ENCODE assay signal across 8 cellular contexts in genomic region chr11:118572914-118573550, GRCh38. TPM values are rescaled to one million over a fixed set of nuclear protein-coding genes. Genes with fewer than 3 reads are reported as not detected.
DNase-seq lines count a peak whose midpoint lies in the region; ATAC-seq and TF ChIP-seq lines count a peak whose summit lies in the region.

No MANE protein-coding gene starts in this region.

- peak overlapping the region; percentile 33 to 81 for H3K4me3 ChIP-seq in body of pancreas

- no peaks in the 10 kb centered on the region for H3K9me3 ChIP-seq in body of pancreas

- CTCF ChIA-PET in RWPE1 (lab: Yijun Ruan, JAX) = no interaction called here

- WGBS in body of pancreas, 2 donors = 0% methylated on average over 10 to 12 of the region's 12 CpGs

- DNase-seq in activated CD8-positive, alpha-beta memory T cell treated with anti-CD3 and anti-CD28 coated beads for 24 hours = peak; percentile 63
- no peak for DNase-seq in activated CD8-positive, alpha-beta memory T cell treated with anti-CD3 and anti-CD28 coated beads, Interleukin-2, amount 50 U/mL, for 48 hours
- peak; percentile 45 for DNase-seq in RWPE1 (ENCODE audit: low spot score)
- DNase-seq in body of pancreas = no peak
- peak; percentile 70 for DNase-seq in iris pigment epithelial cell (ENCODE audit: low read depth)
- peak; percentile 38 for DNase-seq in stimulated activated CD4-positive, alpha-beta T cell treated with anti-CD3 and anti-CD28 coated beads, Interleukin-4, amount 100 ng/mL, for 24 hours
- DNase-seq in pons (ENCODE audit: low spot score) = no peak

- no peak for TF ChIP-seq POLR2A in body of pancreas (IDR thresholded peaks at IDR 0.05)

- TF ChIP-seq CTCF in RWPE1 (conservative IDR thresholded peaks at IDR 0.05; ENCODE audit: low read depth) (no peak), body of pancreas (IDR thresholded peaks at IDR 0.05) (peak in 1 of 7 experiments; percentile 0)

- no peaks in the 10 kb centered on the region for H3K27me3 ChIP-seq in body of pancreas

- intact Hi-C loops in body of pancreas (cut with DNase I) = no loop called here

- no peaks in the 10 kb centered on the region for H3K36me3 ChIP-seq in body of pancreas (replicated peaks in 1 of 2; ENCODE audit: insufficient read depth in 1 of 2, low read depth in 2 of 2)

- H3K4me1 ChIP-seq in body of pancreas = peaks cover 45% of the 10 kb centered on the region

- POLR2A ChIA-PET in RWPE1 (lab: Yijun Ruan, JAX; ENCODE audit: low non-redundant PET) = no interaction called here

- H3K27ac ChIP-seq in RWPE1 (peak overlapping the region; percentile 91), body of pancreas (peak overlapping the region; percentile 98 to 100 (median 98))

- ATAC-seq in HG02943 (IDR thresholded peaks at IDR 0.05; ENCODE audit: low read depth, unreplicated experiment) (peak; percentile 33), body of pancreas (peak; percentile 8)

RNA-seq across cellular contexts. Expression of gene ARCN1, which starts 0.8 kb away (rescaled TPM):
- total RNA-seq in body of pancreas = 10 to 100 TPM; 49.8 to 64.3 TPM

RNA-seq across cellular contexts. Expression of gene IFT46, which starts 7.3 kb away (rescaled TPM):
- 10 to 100 TPM; 17.1 to 24.6 TPM for total RNA-seq in body of pancreas

RNA-seq across cellular contexts. Expression of gene PHLDB1, which starts 34.4 kb away (rescaled TPM):
- total RNA-seq in body of pancreas = 100 to 1,000 TPM in 1 of 2 donors, 10 to 100 TPM in 1; 71.9 to 166 TPM

RNA-seq across cellular contexts. Expression of gene TMEM25, which starts 42.0 kb away (rescaled TPM):
- 10 to 100 TPM; 35.5 to 39.6 TPM for total RNA-seq in body of pancreas

RNA-seq across cellular contexts. Expression of gene TTC36, which starts 45.8 kb away (rescaled TPM):
- total RNA-seq in body of pancreas = not detected

Comparison
In these comparisons a context has a peak if more than half of its experiments do, and no peak if none do; other contexts are left out.
1. DNase-seq: peak in activated CD8-positive, alpha-beta memory T cell treated with anti-CD3 and anti-CD28 coated beads for 24 hours (single experiment), RWPE1 (single experiment), iris pigment epithelial cell (single experiment) and stimulated activated CD4-positive, alpha-beta T cell treated with anti-CD3 and anti-CD28 coated beads, Interleukin-4, amount 100 ng/mL, for 24 hours (single experiment); none in activated CD8-positive, alpha-beta memory T cell treated with anti-CD3 and anti-CD28 coated beads, Interleukin-2, amount 50 U/mL, for 48 hours (single experiment), body of pancreas (0 of 4) and pons (single experiment).